Comparison of ENCODE assay signal across 8 cellular contexts in genomic region chrX:13938766-13939530, GRCh38.
A peak's percentile ranks its signal among the peaks of the same experiment; 100 is the strongest.
DNase-seq lines count a peak whose midpoint lies in the region; ATAC-seq and TF ChIP-seq lines count a peak whose summit lies in the region.

No MANE protein-coding gene starts in this region.

- CTCF ChIA-PET in SK-N-SH (lab: Yijun Ruan, JAX): interaction anchor here (0.9 kb wide), 1 partner anchor 21 kb away, joined by 3 read pairs; no protein-coding TSS in a partner anchor
- CTCF ChIA-PET in activated CD8-positive, alpha-beta T cell treated with anti-CD3 and anti-CD28 coated beads for 36 hours (lab: Charles Lee): no interaction called here

- DNase-seq in SK-N-SH (no peak), substantia nigra (lab: John Stamatoyannopoulos, UW) (peak in 10 of 49 donors; percentile 1 to 49 (median 7)), SHP77 treated with DMSO at 0.1 percent for 48 hours (lab: John Stamatoyannopoulos, UW) (no peak), NCI-H1694 treated with DMSO at 0.1 percent for 48 hours (lab: John Stamatoyannopoulos, UW) (no peak), NCI-H446 treated with DMSO at 0.1 percent for 48 hours (lab: John Stamatoyannopoulos, UW) (no peak)
- no peak for DNase-seq in activated CD8-positive, alpha-beta T cell treated with anti-CD3 and anti-CD28 coated beads for 36 hours

- peaks cover 37% of the 10 kb centered on the region for H3K27me3 ChIP-seq in SK-N-SH (ENCODE audit: insufficient read depth)
- H3K27me3 ChIP-seq in iPS-20b (ENCODE audit: insufficient read depth, low read length): no peaks in the 10 kb centered on the region

- intact Hi-C loops in activated CD8-positive, alpha-beta T cell treated with anti-CD3 and anti-CD28 coated beads for 36 hours (cut with micrococcal nuclease): no loop called here

- WGBS in SK-N-SH (ENCODE audit: low lambda C conversion rate): 22% methylated on average over 33 of the region's 37 CpGs

- H3K27me3 Mint-ChIP-seq in activated CD8-positive, alpha-beta T cell treated with anti-CD3 and anti-CD28 coated beads for 36 hours: peaks cover 24% of the 10 kb centered on the region

- peak overlapping the region; percentile 78; the same call in 1 of the 2 replicates for H3K4me2 ChIP-seq in SK-N-SH

- H4K20me1 ChIP-seq in SK-N-SH (ENCODE audit: insufficient read depth): no peaks in the 10 kb centered on the region

- TF ChIP-seq EP300 in SK-N-SH (IDR thresholded peaks at IDR 0.05; ENCODE audit: borderline replicate concordance in 1 of 2, low read depth in 1 of 2, low read length in 1 of 2): no peak

- no peak overlapping the region for H2AFZ ChIP-seq in SK-N-SH (ENCODE audit: low read depth)

- H3K27ac Mint-ChIP-seq in activated CD8-positive, alpha-beta T cell treated with anti-CD3 and anti-CD28 coated beads for 36 hours: no peak overlapping the region

- TF ChIP-seq RAD21 in SK-N-SH (IDR thresholded peaks at IDR 0.05; ENCODE audit: low read length): no peak

- H3F3A ChIP-seq in SK-N-SH (replicated peaks; ENCODE audit: insufficient read depth): no peaks in the 10 kb centered on the region

- peaks cover 0 to 5% of the 10 kb centered on the region in 2 experiments; a peak in 1 of 4 replicates for H3K4me1 ChIP-seq in SK-N-SH (ENCODE audit: control insufficient read depth in 1 of 2, insufficient read depth in 2 of 2, low read depth in 1 of 2, low read length in 1 of 2)
- H3K4me1 ChIP-seq in iPS-20b (ENCODE audit: insufficient read depth, low read length): peaks cover 38% of the 10 kb centered on the region

- H3K9me2 ChIP-seq in SK-N-SH: no peaks in the 10 kb centered on the region

- no peaks in the 10 kb centered on the region for H3K79me2 ChIP-seq in SK-N-SH (ENCODE audit: insufficient read depth)

- peaks cover 2% of the 10 kb centered on the region for H3K4me1 Mint-ChIP-seq in activated CD8-positive, alpha-beta T cell treated with anti-CD3 and anti-CD28 coated beads for 36 hours (ENCODE audit: low read depth)

- H3K36me3 Mint-ChIP-seq in activated CD8-positive, alpha-beta T cell treated with anti-CD3 and anti-CD28 coated beads for 36 hours (ENCODE audit: low read depth): no peaks in the 10 kb centered on the region

- H3K27ac ChIP-seq in SK-N-SH (ENCODE audit: low read depth in 2 of 2, low read length in 1 of 2) (no peak overlapping the region), iPS-20b (ENCODE audit: low read length) (peak overlapping the region; percentile 77), substantia nigra (ENCODE audit: low read depth, low read length, poor library complexity, severe bottlenecking) (peak overlapping the region; percentile 92)

- H3K9ac ChIP-seq in SK-N-SH: no peak overlapping the region
- H3K9ac ChIP-seq in iPS-20b (ENCODE audit: low read depth, low read length): peak overlapping the region; percentile 92

- ATAC-seq in SK-N-SH treated with all-trans-retinoic acid at 6 μM for 48 hours: no peak
- ATAC-seq in activated CD8-positive, alpha-beta T cell treated with anti-CD3 and anti-CD28 coated beads for 36 hours: no peak

- H3K36me3 ChIP-seq in SK-N-SH (replicated peaks in 1 of 2; ENCODE audit: control insufficient read depth in 1 of 2, insufficient read depth in 2 of 2, low read length in 1 of 2) (no peaks in the 10 kb centered on the region), iPS-20b (ENCODE audit: insufficient read depth, low read depth, low read length) (peaks cover 14% of the 10 kb centered on the region)

- H3K4me3 ChIP-seq in SK-N-SH (ENCODE audit: low read depth in 2 of 2, low read length in 1 of 2) (peak overlapping the region; percentile 35 to 46), iPS-20b (ENCODE audit: low read length) (peak overlapping the region; percentile 88)

- H3K9me3 ChIP-seq in SK-N-SH: no peaks in the 10 kb centered on the region
- no peaks in the 10 kb centered on the region for H3K9me3 ChIP-seq in iPS-20b (ENCODE audit: insufficient read depth, low read depth, low read length)

- POLR2A ChIA-PET in SK-N-SH (lab: Yijun Ruan, JAX): interaction anchor here (0.6 to 2.6 kb wide), 2 partner anchors 28 to 91 kb away, joined by 4 to 12 read pairs; partner anchors contain the start of gene GEMIN8
- POLR2A ChIA-PET in activated CD8-positive, alpha-beta T cell treated with anti-CD3 and anti-CD28 coated beads for 36 hours (lab: Charles Lee): no interaction called here

- no peak for TF ChIP-seq CTCF in SK-N-SH (IDR thresholded peaks at IDR 0.05)
- TF ChIP-seq CTCF in activated CD8-positive, alpha-beta T cell treated with anti-CD3 and anti-CD28 coated beads for 36 hours (IDR thresholded peaks at IDR 0.05): no peak

- peak overlapping the region; percentile 47 for H3K4me3 Mint-ChIP-seq in activated CD8-positive, alpha-beta T cell treated with anti-CD3 and anti-CD28 coated beads for 36 hours

- H3K9me3 Mint-ChIP-seq in activated CD8-positive, alpha-beta T cell treated with anti-CD3 and anti-CD28 coated beads for 36 hours: no peaks in the 10 kb centered on the region

TF ChIP-seq in SK-N-SH, 30 proteins besides CTCF, POLR2A, EP300 and RAD21:
- TF ChIP-seq FOSL2 (IDR thresholded peaks at IDR 0.05; ENCODE audit: borderline replicate concordance, low read depth) (no peak), EZH2phosphoT487 (IDR thresholded peaks at IDR 0.05; ENCODE audit: borderline replicate concordance, low read depth) (no peak), FOXM1 (IDR thresholded peaks at IDR 0.05; ENCODE audit: low read depth) (no peak), RCOR1 (IDR thresholded peaks at IDR 0.05; ENCODE audit: low read length) (no peak), PBX3 (IDR thresholded peaks at IDR 0.05) (no peak), ZBTB33 (IDR thresholded peaks at IDR 0.05; ENCODE audit: borderline replicate concordance, low read depth) (no peak), TEAD4 (IDR thresholded peaks at IDR 0.05; ENCODE audit: borderline replicate concordance, insufficient read depth) (no peak)

TF ChIP-seq in SK-N-SH treated with all-trans-retinoic acid at 6 μM for 48 hours, 23 proteins besides CTCF, POLR2A, EP300 and RAD21:
- TF ChIP-seq TCF4 (CRISPR knock-in tag; IDR thresholded peaks at IDR 0.05; ENCODE audit: borderline replicate concordance) (no peak), PPARA (CRISPR knock-in tag; IDR thresholded peaks at IDR 0.05; ENCODE audit: borderline replicate concordance) (no peak), ZNF565 (CRISPR knock-in tag; conservative IDR thresholded peaks at IDR 0.05; ENCODE audit: low read depth) (no peak), PATZ1 (CRISPR knock-in tag; IDR thresholded peaks at IDR 0.05; ENCODE audit: borderline replicate concordance) (no peak)
TF ChIP-seq in SK-N-SH treated with all-trans-retinoic acid at 6 μM for 48 hours: peak in this region for 0.

Comparison
In these comparisons a context has a peak if more than half of its experiments do, and no peak if none do; other contexts are left out.
1. H3K27ac ChIP-seq: peak in iPS-20b (single experiment) and substantia nigra (single experiment); none in SK-N-SH (0 of 2).